Comparison of ENCODE assay signal across 8 cellular contexts in the genomic region with DNA sequence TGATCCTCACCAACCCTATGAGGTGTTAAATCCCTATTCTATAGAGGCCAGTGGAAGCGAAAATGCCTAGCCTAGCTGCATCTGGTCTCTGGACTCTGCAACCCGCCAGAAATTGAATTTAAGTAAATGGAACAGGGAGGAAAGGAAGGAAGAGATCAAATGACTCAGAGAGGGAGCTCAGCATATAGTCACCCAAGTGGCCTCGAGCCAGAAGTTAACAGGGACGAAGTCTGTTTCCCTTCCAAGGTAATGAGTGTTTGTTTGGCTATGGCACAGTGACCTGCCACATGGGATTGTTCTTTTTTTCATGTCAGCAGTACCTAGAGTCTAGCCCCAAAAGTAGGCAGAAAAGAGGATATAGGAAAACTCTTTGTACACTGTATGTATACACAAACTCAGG.
A peak's percentile ranks its signal among the peaks of the same experiment; 100 is the strongest.
DNase-seq lines count a peak whose midpoint lies in the region; ATAC-seq and TF ChIP-seq lines count a peak whose summit lies in the region.

No MANE protein-coding gene starts in this region.

- no peak overlapping the region for H3K4me3 ChIP-seq in colonic mucosa
- peak overlapping the region; percentile 29 for H3K4me3 ChIP-seq in psoas muscle

- H3K9ac ChIP-seq in colonic mucosa (ENCODE audit: low read depth in 2 of 2, low read length in 2 of 2) = peak overlapping the region in 1 of 2 donors; percentile 41

- ATAC-seq in psoas muscle = peak; percentile 80 to 87 (median 86)
- ATAC-seq in GM19395 (IDR thresholded peaks at IDR 0.05; ENCODE audit: unreplicated experiment) = no peak
- no peak for ATAC-seq in HG03039 (IDR thresholded peaks at IDR 0.05; ENCODE audit: unreplicated experiment)
- ATAC-seq in HG03159 (IDR thresholded peaks at IDR 0.05; ENCODE audit: unreplicated experiment) = no peak

- intact Hi-C loops in colonic mucosa (cut with DNase I) = no loop called here
- intact Hi-C loops in psoas muscle (cut with DNase I) = loop anchor here in 1 of 2 donors (5.0 kb wide), 1 partner anchor 65 kb away; the partner anchor contains the start of gene PAK1

- peak overlapping the region; percentile 8 for H3K27ac ChIP-seq in colonic mucosa
- peak overlapping the region; percentile 67 for H3K27ac ChIP-seq in psoas muscle

- H3K36me3 ChIP-seq in colonic mucosa (no peaks in the 10 kb centered on the region), psoas muscle (ENCODE audit: insufficient read depth in 1 of 2, low read depth in 1 of 2) (no peaks in the 10 kb centered on the region)

- H3K9me3 ChIP-seq in colonic mucosa (no peaks in the 10 kb centered on the region), psoas muscle (no peaks in the 10 kb centered on the region)

- DNase-seq in GM03348 (ENCODE audit: low spot score) = peak; percentile 78
- peak; percentile 76 to 89 for DNase-seq in NCI-H446 (lab: John Stamatoyannopoulos, UW)
- DNase-seq in colonic mucosa = peak; percentile 85
- DNase-seq in psoas muscle = peak; percentile 52 to 70
- DNase-seq in stimulated activated naive CD4-positive, alpha-beta T cell treated with Interleukin-2 at 50 U/mL for 16 hours (lab: John Stamatoyannopoulos, UW) = no peak

- H3K4me1 ChIP-seq in colonic mucosa (peaks cover 22% of the 10 kb centered on the region), psoas muscle (peaks cover 36% of the 10 kb centered on the region)

- no peaks in the 10 kb centered on the region for H3K27me3 ChIP-seq in colonic mucosa
- H3K27me3 ChIP-seq in psoas muscle (ENCODE audit: insufficient read depth in 3 of 3, low read length in 2 of 3) = no peaks in the 10 kb centered on the region

- WGBS in psoas muscle, 3 donors = 3 to 9% (median 5%) methylated on average over 4 of the region's 4 CpGs

- TF ChIP-seq CTCF in colonic mucosa (IDR thresholded peaks at IDR 0.05) = no peak
- no peak for TF ChIP-seq CTCF in psoas muscle (IDR thresholded peaks at IDR 0.05)

Comparison
In these comparisons a context has a peak if more than half of its experiments do, and no peak if none do; other contexts are left out.
1. ATAC-seq: peak in psoas muscle (4 of 4); none in GM19395 (single experiment), HG03039 (single experiment) and HG03159 (single experiment).